In genomic region chr1:11720523-11720922, GRCh38 we compare ENCODE assay signal across 20 cellular contexts. TPM values are rescaled to one million over a fixed set of nuclear protein-coding genes. Genes with fewer than 3 reads are reported as not detected.
DNase-seq lines count a peak whose midpoint lies in the region; ATAC-seq lines count a peak whose summit lies in the region.
"Had no signal": no experiment of that assay in that cellular context is flagged by ENCODE, and none has a peak within 500 bp of the region (broad histone marks: within the 10 kb centered on the region; RNA-seq: fewer than 3 reads in every experiment).

No MANE protein-coding gene starts in this region.

- H4K20me1 ChIP-seq in BLaER1 treated with 17β-estradiol and CSF1 and Interleukin-3, amounts not matched to agents 10 nM and 100 nM = no peaks in the 10 kb centered on the region

- H3K9me3 ChIP-seq in BLaER1 treated with 17β-estradiol and CSF1 and Interleukin-3, amounts not matched to agents 10 nM and 100 nM (replicated peaks in 1 of 11) = no peaks in the 10 kb centered on the region
- H3K9me3 ChIP-seq: A549 had no signal

- DNase-seq in activated CD4-positive, alpha-beta T cell treated with anti-CD3 and anti-CD28 coated beads, Interleukin-2, amount 10 ng/mL, durations not matched to agents 7 days and 5 days = no peak
- DNase-seq in activated CD4-positive, alpha-beta T cell treated with anti-CD3 and anti-CD28 coated beads for 4 hours = no peak
- DNase-seq in medulla oblongata (ENCODE audit: extremely low spot score) = peak; percentile 75
- peak; percentile 37 for DNase-seq in pons (ENCODE audit: low spot score)
- no peak for DNase-seq in activated T-helper 2 cell treated with anti-CD3 and anti-CD28 coated beads, Interferon-gamma antibody, Interleukin-2, Interleukin-4, amounts not matched to agents 10 μg/mL and 5 μg/mL and 100 μg/mL, durations not matched to agents 14 hours and 24 hours and 36 hours (ENCODE audit: low spot score)
- no peak for DNase-seq in UCSD-AML1 (lab: John Stamatoyannopoulos, UW; ENCODE audit: unreplicated experiment)
- DNase-seq in activated CD8-positive, alpha-beta memory T cell treated with anti-CD3 and anti-CD28 coated beads, Interleukin-2, amount 10 ng/mL, durations not matched to agents 7 days and 5 days = no peak
- DNase-seq: CD4-positive, CD25-positive, alpha-beta regulatory T cell; CD8-positive, alpha-beta memory T cell; DMS53; DND-41; GOT3; H7; IMR-90 had no signal

- peak overlapping the region in 9 of 11 experiments; percentile 46 to 84 (median 81); a peak in 17 of 22 replicates for H3K9ac ChIP-seq in BLaER1 treated with 17β-estradiol and CSF1 and Interleukin-3, amounts not matched to agents 10 nM and 100 nM

- H3K36me3 ChIP-seq in BLaER1 treated with 17β-estradiol and CSF1 and Interleukin-3, amounts not matched to agents 10 nM and 100 nM = peaks cover 0 to 83% (median 73%) of the 10 kb centered on the region in 11 experiments; a peak in 17 of 22 replicates

- H3K27me3 ChIP-seq in BLaER1 treated with 17β-estradiol and CSF1 and Interleukin-3, amounts not matched to agents 10 nM and 100 nM = no peaks in the 10 kb centered on the region

- no peak for ATAC-seq in activated CD8-positive, alpha-beta memory T cell treated with anti-CD3 and anti-CD28 coated beads, Interleukin-2, amount 10 ng/mL, durations not matched to agents 7 days and 5 days

- no peaks in the 10 kb centered on the region for H3K36me3 Mint-ChIP-seq in activated CD4-positive, alpha-beta T cell treated with anti-CD3 and anti-CD28 coated beads, Interleukin-2, amount 10 ng/mL, durations not matched to agents 7 days and 5 days (ENCODE audit: low read depth)
- H3K36me3 Mint-ChIP-seq in activated T-helper 2 cell treated with anti-CD3 and anti-CD28 coated beads, Interferon-gamma antibody, Interleukin-2, Interleukin-4, amounts not matched to agents 10 μg/mL and 5 μg/mL and 100 μg/mL, durations not matched to agents 14 hours and 24 hours and 36 hours (ENCODE audit: low read depth) = no peaks in the 10 kb centered on the region
- H3K36me3 Mint-ChIP-seq in activated CD8-positive, alpha-beta memory T cell treated with anti-CD3 and anti-CD28 coated beads, Interleukin-2, amount 10 ng/mL, durations not matched to agents 7 days and 5 days = no peaks in the 10 kb centered on the region
- H3K36me3 Mint-ChIP-seq: CD4-positive, CD25-positive, alpha-beta regulatory T cell; CD8-positive, alpha-beta memory T cell had no signal

- H3K27ac ChIP-seq in BLaER1 treated with 17β-estradiol and CSF1 and Interleukin-3, amounts not matched to agents 10 nM and 100 nM = peak overlapping the region in 8 of 11 experiments; percentile 84 to 92 (median 90); a peak in 14 of 22 replicates
- H3K27ac ChIP-seq: 22Rv1, A549 had no signal

- peak overlapping the region in 2 of 10 experiments; percentile 47 to 69; a peak in 2 of 20 replicates for H3K4me3 ChIP-seq in BLaER1 treated with 17β-estradiol and CSF1 and Interleukin-3, amounts not matched to agents 10 nM and 100 nM
- H3K4me3 ChIP-seq: A549, GM12878 had no signal

- H3K9me3 Mint-ChIP-seq in activated CD4-positive, alpha-beta T cell treated with anti-CD3 and anti-CD28 coated beads, Interleukin-2, amount 10 ng/mL, durations not matched to agents 7 days and 5 days = no peaks in the 10 kb centered on the region
- H3K9me3 Mint-ChIP-seq in activated T-helper 2 cell treated with anti-CD3 and anti-CD28 coated beads, Interferon-gamma antibody, Interleukin-2, Interleukin-4, amounts not matched to agents 10 μg/mL and 5 μg/mL and 100 μg/mL, durations not matched to agents 14 hours and 24 hours and 36 hours = no peaks in the 10 kb centered on the region
- no peaks in the 10 kb centered on the region for H3K9me3 Mint-ChIP-seq in activated CD8-positive, alpha-beta memory T cell treated with anti-CD3 and anti-CD28 coated beads, Interleukin-2, amount 10 ng/mL, durations not matched to agents 7 days and 5 days (ENCODE audit: low read depth)
- H3K9me3 Mint-ChIP-seq: CD8-positive, alpha-beta memory T cell; HFFc6 had no signal

- H3K4me1 Mint-ChIP-seq in activated CD4-positive, alpha-beta T cell treated with anti-CD3 and anti-CD28 coated beads, Interleukin-2, amount 10 ng/mL, durations not matched to agents 7 days and 5 days = peaks cover 27% of the 10 kb centered on the region
- H3K4me1 Mint-ChIP-seq in activated T-helper 2 cell treated with anti-CD3 and anti-CD28 coated beads, Interferon-gamma antibody, Interleukin-2, Interleukin-4, amounts not matched to agents 10 μg/mL and 5 μg/mL and 100 μg/mL, durations not matched to agents 14 hours and 24 hours and 36 hours (ENCODE audit: low read depth) = peaks cover 13% of the 10 kb centered on the region
- H3K4me1 Mint-ChIP-seq in activated CD8-positive, alpha-beta memory T cell treated with anti-CD3 and anti-CD28 coated beads, Interleukin-2, amount 10 ng/mL, durations not matched to agents 7 days and 5 days = peaks cover 22% of the 10 kb centered on the region

- H3K4me3 Mint-ChIP-seq in activated CD4-positive, alpha-beta T cell treated with anti-CD3 and anti-CD28 coated beads, Interleukin-2, amount 10 ng/mL, durations not matched to agents 7 days and 5 days = peak overlapping the region; percentile 74
- H3K4me3 Mint-ChIP-seq in activated T-helper 2 cell treated with anti-CD3 and anti-CD28 coated beads, Interferon-gamma antibody, Interleukin-2, Interleukin-4, amounts not matched to agents 10 μg/mL and 5 μg/mL and 100 μg/mL, durations not matched to agents 14 hours and 24 hours and 36 hours (ENCODE audit: low read depth) = no peak overlapping the region
- no peak overlapping the region for H3K4me3 Mint-ChIP-seq in activated CD8-positive, alpha-beta memory T cell treated with anti-CD3 and anti-CD28 coated beads, Interleukin-2, amount 10 ng/mL, durations not matched to agents 7 days and 5 days
- H3K4me3 Mint-ChIP-seq: HFFc6 had no signal

- POLR2A ChIA-PET in activated CD4-positive, alpha-beta T cell treated with anti-CD3 and anti-CD28 coated beads, Interleukin-2, amount 10 ng/mL, durations not matched to agents 7 days and 5 days (lab: Charles Lee) = no interaction called here

- H3K4me1 ChIP-seq in BLaER1 treated with 17β-estradiol and CSF1 and Interleukin-3, amounts not matched to agents 10 nM and 100 nM = peaks cover 27 to 57% (median 44%) of the 10 kb centered on the region in 10 experiments
- H3K4me1 ChIP-seq: A549 had no signal

- no peak overlapping the region for H3K27ac Mint-ChIP-seq in activated CD4-positive, alpha-beta T cell treated with anti-CD3 and anti-CD28 coated beads, Interleukin-2, amount 10 ng/mL, durations not matched to agents 7 days and 5 days
- H3K27ac Mint-ChIP-seq in activated T-helper 2 cell treated with anti-CD3 and anti-CD28 coated beads, Interferon-gamma antibody, Interleukin-2, Interleukin-4, amounts not matched to agents 10 μg/mL and 5 μg/mL and 100 μg/mL, durations not matched to agents 14 hours and 24 hours and 36 hours = no peak overlapping the region
- H3K27ac Mint-ChIP-seq in activated CD8-positive, alpha-beta memory T cell treated with anti-CD3 and anti-CD28 coated beads, Interleukin-2, amount 10 ng/mL, durations not matched to agents 7 days and 5 days = no peak overlapping the region
- H3K27ac Mint-ChIP-seq: HFFc6 had no signal

- CTCF ChIA-PET in activated CD4-positive, alpha-beta T cell treated with anti-CD3 and anti-CD28 coated beads, Interleukin-2, amount 10 ng/mL, durations not matched to agents 7 days and 5 days (lab: Charles Lee) = interaction anchor here (0.5 to 3.7 kb wide), 13 partner anchors 11 to 1180 kb away, joined by 3 to 20 read pairs (median 7); partner anchors contain the start of genes CLCN6, FBXO2, FBXO44 and FBXO6
- CTCF ChIA-PET in activated CD8-positive, alpha-beta memory T cell treated with anti-CD3 and anti-CD28 coated beads, Interleukin-2, amount 10 ng/mL, durations not matched to agents 7 days and 5 days (lab: Charles Lee) = interaction anchor here (0.7 to 9.6 kb wide), 15 partner anchors 8 to 547 kb away, joined by 3 to 214 read pairs (median 14); partner anchors contain the start of genes AGTRAP, FBXO6 and MAD2L2

- H3K27me3 Mint-ChIP-seq in activated CD4-positive, alpha-beta T cell treated with anti-CD3 and anti-CD28 coated beads, Interleukin-2, amount 10 ng/mL, durations not matched to agents 7 days and 5 days = no peaks in the 10 kb centered on the region
- H3K27me3 Mint-ChIP-seq in activated T-helper 2 cell treated with anti-CD3 and anti-CD28 coated beads, Interferon-gamma antibody, Interleukin-2, Interleukin-4, amounts not matched to agents 10 μg/mL and 5 μg/mL and 100 μg/mL, durations not matched to agents 14 hours and 24 hours and 36 hours (ENCODE audit: low read depth) = peaks cover 2% of the 10 kb centered on the region
- H3K27me3 Mint-ChIP-seq in activated CD8-positive, alpha-beta memory T cell treated with anti-CD3 and anti-CD28 coated beads, Interleukin-2, amount 10 ng/mL, durations not matched to agents 7 days and 5 days = peaks cover 3% of the 10 kb centered on the region
- H3K27me3 Mint-ChIP-seq: CD4-positive, CD25-positive, alpha-beta regulatory T cell; CD8-positive, alpha-beta memory T cell had no signal

- intact Hi-C loops in activated T-helper 2 cell treated with anti-CD3 and anti-CD28 coated beads, Interferon-gamma antibody, Interleukin-2, Interleukin-4, amounts not matched to agents 10 μg/mL and 5 μg/mL and 100 μg/mL, durations not matched to agents 14 hours and 24 hours and 36 hours (cut with micrococcal nuclease) = no loop called here

- H3K4me2 ChIP-seq in BLaER1 treated with 17β-estradiol and CSF1 and Interleukin-3, amounts not matched to agents 10 nM and 100 nM = peak overlapping the region in 10 of 11 experiments; percentile 66 to 87 (median 84); a peak in 19 of 22 replicates

RNA-seq across cellular contexts. Expression of gene AGTRAP, which starts 15.4 kb away (rescaled TPM):
- 10 to 100 TPM; 41.3 to 42.7 TPM for total RNA-seq in activated CD4-positive, alpha-beta T cell treated with anti-CD3 and anti-CD28 coated beads, Interleukin-2, amount 10 ng/mL, durations not matched to agents 7 days and 5 days
- 8.6 and 9.7 TPM in 2 replicates for total RNA-seq in activated T-helper 2 cell treated with anti-CD3 and anti-CD28 coated beads, Interferon-gamma antibody, Interleukin-2, Interleukin-4, amounts not matched to agents 10 μg/mL and 5 μg/mL and 100 μg/mL, durations not matched to agents 14 hours and 24 hours and 36 hours
- 10 to 100 TPM; 45.5 to 59.9 TPM for total RNA-seq in activated CD8-positive, alpha-beta memory T cell treated with anti-CD3 and anti-CD28 coated beads, Interleukin-2, amount 10 ng/mL, durations not matched to agents 7 days and 5 days

RNA-seq across cellular contexts. Expression of gene DRAXIN, which starts 29.0 kb away (rescaled TPM):
- under 1 TPM; 0.54 to 0.62 TPM for total RNA-seq in activated CD4-positive, alpha-beta T cell treated with anti-CD3 and anti-CD28 coated beads, Interleukin-2, amount 10 ng/mL, durations not matched to agents 7 days and 5 days
- 0.07 TPM in 2 replicates for total RNA-seq in activated T-helper 2 cell treated with anti-CD3 and anti-CD28 coated beads, Interferon-gamma antibody, Interleukin-2, Interleukin-4, amounts not matched to agents 10 μg/mL and 5 μg/mL and 100 μg/mL, durations not matched to agents 14 hours and 24 hours and 36 hours
- 1 to 10 TPM; 1.0 to 2.1 TPM for total RNA-seq in activated CD8-positive, alpha-beta memory T cell treated with anti-CD3 and anti-CD28 coated beads, Interleukin-2, amount 10 ng/mL, durations not matched to agents 7 days and 5 days
- total RNA-seq: CD4-positive, CD25-positive, alpha-beta regulatory T cell; HFFc6 had no signal

RNA-seq across cellular contexts. Expression of gene MAD2L2, which starts 39.6 kb away (rescaled TPM):
- 10 to 100 TPM; 68.7 to 73.3 TPM for total RNA-seq in activated CD4-positive, alpha-beta T cell treated with anti-CD3 and anti-CD28 coated beads, Interleukin-2, amount 10 ng/mL, durations not matched to agents 7 days and 5 days
- 77.1 and 78.0 TPM in 2 replicates for total RNA-seq in activated T-helper 2 cell treated with anti-CD3 and anti-CD28 coated beads, Interferon-gamma antibody, Interleukin-2, Interleukin-4, amounts not matched to agents 10 μg/mL and 5 μg/mL and 100 μg/mL, durations not matched to agents 14 hours and 24 hours and 36 hours
- 10 to 100 TPM; 85.4 to 94.8 TPM for total RNA-seq in activated CD8-positive, alpha-beta memory T cell treated with anti-CD3 and anti-CD28 coated beads, Interleukin-2, amount 10 ng/mL, durations not matched to agents 7 days and 5 days

RNA-seq across cellular contexts. Expression of gene C1orf167, which starts 41.5 kb away (rescaled TPM):
- total RNA-seq in activated CD4-positive, alpha-beta T cell treated with anti-CD3 and anti-CD28 coated beads, Interleukin-2, amount 10 ng/mL, durations not matched to agents 7 days and 5 days = not detected
- not detected in 2 replicates for total RNA-seq in activated T-helper 2 cell treated with anti-CD3 and anti-CD28 coated beads, Interferon-gamma antibody, Interleukin-2, Interleukin-4, amounts not matched to agents 10 μg/mL and 5 μg/mL and 100 μg/mL, durations not matched to agents 14 hours and 24 hours and 36 hours
- not detected for total RNA-seq in activated CD8-positive, alpha-beta memory T cell treated with anti-CD3 and anti-CD28 coated beads, Interleukin-2, amount 10 ng/mL, durations not matched to agents 7 days and 5 days
- total RNA-seq: CD4-positive, CD25-positive, alpha-beta regulatory T cell; CD8-positive, alpha-beta memory T cell; G401 had no signal

RNA-seq across cellular contexts. Expression of gene FBXO6, which starts 56.5 kb away (rescaled TPM):
- total RNA-seq in activated CD4-positive, alpha-beta T cell treated with anti-CD3 and anti-CD28 coated beads, Interleukin-2, amount 10 ng/mL, durations not matched to agents 7 days and 5 days = 10 to 100 TPM; 28.1 to 29.6 TPM
- total RNA-seq in activated T-helper 2 cell treated with anti-CD3 and anti-CD28 coated beads, Interferon-gamma antibody, Interleukin-2, Interleukin-4, amounts not matched to agents 10 μg/mL and 5 μg/mL and 100 μg/mL, durations not matched to agents 14 hours and 24 hours and 36 hours = 13.5 and 13.8 TPM in 2 replicates
- 10 to 100 TPM; 36.2 to 40.3 TPM for total RNA-seq in activated CD8-positive, alpha-beta memory T cell treated with anti-CD3 and anti-CD28 coated beads, Interleukin-2, amount 10 ng/mL, durations not matched to agents 7 days and 5 days
- total RNA-seq: G401 had no signal

Comparison
In these comparisons a context has a peak if more than half of its experiments do, and no peak if none do; other contexts are left out.
1. DNase-seq: peak in medulla oblongata (single experiment) and pons (single experiment); none in activated CD4-positive, alpha-beta T cell treated with anti-CD3 and anti-CD28 coated beads, Interleukin-2, amount 10 ng/mL, durations not matched to agents 7 days and 5 days (single experiment), activated CD4-positive, alpha-beta T cell treated with anti-CD3 and anti-CD28 coated beads for 4 hours (0 of 2), activated T-helper 2 cell treated with anti-CD3 and anti-CD28 coated beads, Interferon-gamma antibody, Interleukin-2, Interleukin-4, amounts not matched to agents 10 μg/mL and 5 μg/mL and 100 μg/mL, durations not matched to agents 14 hours and 24 hours and 36 hours (single experiment), UCSD-AML1 (single experiment) and activated CD8-positive, alpha-beta memory T cell treated with anti-CD3 and anti-CD28 coated beads, Interleukin-2, amount 10 ng/mL, durations not matched to agents 7 days and 5 days (single experiment).